1 cellular context compared by ENCODE assay signal in the genomic region with DNA sequence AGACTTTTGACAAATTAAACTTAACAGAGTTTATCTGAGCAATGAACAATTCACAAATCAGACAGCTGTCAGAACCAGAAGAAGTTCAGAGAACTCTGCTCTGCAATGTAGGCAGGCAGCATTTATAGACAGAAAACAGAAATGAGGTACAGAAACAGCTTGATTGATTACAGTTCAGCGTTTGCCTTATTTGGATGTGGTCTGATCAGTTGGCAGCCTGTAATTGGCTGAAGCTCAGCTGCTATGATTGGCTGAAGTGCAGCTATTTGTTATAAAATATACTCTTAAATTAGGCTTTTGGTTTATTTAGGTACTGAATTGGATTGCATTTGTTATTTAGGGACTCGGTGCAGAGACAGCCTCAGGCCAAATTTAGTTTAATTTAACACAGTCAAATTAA.
TF ChIP-seq lines count a peak whose summit lies in the region.

No MANE protein-coding gene starts in this region.

TF ChIP-seq in H1, 55 proteins besides CTCF, POLR2A, EP300 and RAD21:
- TF ChIP-seq, protein P1, sequence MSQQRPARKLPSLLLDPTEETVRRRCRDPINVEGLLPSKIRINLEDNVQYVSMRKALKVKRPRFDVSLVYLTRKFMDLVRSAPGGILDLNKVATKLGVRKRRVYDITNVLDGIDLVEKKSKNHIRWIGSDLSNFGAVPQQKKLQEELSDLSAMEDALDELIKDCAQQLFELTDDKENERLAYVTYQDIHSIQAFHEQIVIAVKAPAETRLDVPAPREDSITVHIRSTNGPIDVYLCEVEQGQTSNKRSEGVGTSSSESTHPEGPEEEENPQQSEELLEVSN (IDR thresholded peaks at IDR 0.05) = no peak
- TF ChIP-seq SAP30 (IDR thresholded peaks at IDR 0.05; ENCODE audit: insufficient read depth, insufficient replicate concordance, low read length) = no peak
- TF ChIP-seq JUND (IDR thresholded peaks at IDR 0.05; ENCODE audit: low read length) = no peak
- TF ChIP-seq BCL11A (IDR thresholded peaks at IDR 0.05; ENCODE audit: low read depth in 2 of 2, low read length in 2 of 2) = no peak
- no peak for TF ChIP-seq MAFK (IDR thresholded peaks at IDR 0.05; ENCODE audit: low read depth, low read length)
- TF ChIP-seq NRF1 (IDR thresholded peaks at IDR 0.05; ENCODE audit: low read depth, low read length) = no peak
- TF ChIP-seq, protein P2, sequence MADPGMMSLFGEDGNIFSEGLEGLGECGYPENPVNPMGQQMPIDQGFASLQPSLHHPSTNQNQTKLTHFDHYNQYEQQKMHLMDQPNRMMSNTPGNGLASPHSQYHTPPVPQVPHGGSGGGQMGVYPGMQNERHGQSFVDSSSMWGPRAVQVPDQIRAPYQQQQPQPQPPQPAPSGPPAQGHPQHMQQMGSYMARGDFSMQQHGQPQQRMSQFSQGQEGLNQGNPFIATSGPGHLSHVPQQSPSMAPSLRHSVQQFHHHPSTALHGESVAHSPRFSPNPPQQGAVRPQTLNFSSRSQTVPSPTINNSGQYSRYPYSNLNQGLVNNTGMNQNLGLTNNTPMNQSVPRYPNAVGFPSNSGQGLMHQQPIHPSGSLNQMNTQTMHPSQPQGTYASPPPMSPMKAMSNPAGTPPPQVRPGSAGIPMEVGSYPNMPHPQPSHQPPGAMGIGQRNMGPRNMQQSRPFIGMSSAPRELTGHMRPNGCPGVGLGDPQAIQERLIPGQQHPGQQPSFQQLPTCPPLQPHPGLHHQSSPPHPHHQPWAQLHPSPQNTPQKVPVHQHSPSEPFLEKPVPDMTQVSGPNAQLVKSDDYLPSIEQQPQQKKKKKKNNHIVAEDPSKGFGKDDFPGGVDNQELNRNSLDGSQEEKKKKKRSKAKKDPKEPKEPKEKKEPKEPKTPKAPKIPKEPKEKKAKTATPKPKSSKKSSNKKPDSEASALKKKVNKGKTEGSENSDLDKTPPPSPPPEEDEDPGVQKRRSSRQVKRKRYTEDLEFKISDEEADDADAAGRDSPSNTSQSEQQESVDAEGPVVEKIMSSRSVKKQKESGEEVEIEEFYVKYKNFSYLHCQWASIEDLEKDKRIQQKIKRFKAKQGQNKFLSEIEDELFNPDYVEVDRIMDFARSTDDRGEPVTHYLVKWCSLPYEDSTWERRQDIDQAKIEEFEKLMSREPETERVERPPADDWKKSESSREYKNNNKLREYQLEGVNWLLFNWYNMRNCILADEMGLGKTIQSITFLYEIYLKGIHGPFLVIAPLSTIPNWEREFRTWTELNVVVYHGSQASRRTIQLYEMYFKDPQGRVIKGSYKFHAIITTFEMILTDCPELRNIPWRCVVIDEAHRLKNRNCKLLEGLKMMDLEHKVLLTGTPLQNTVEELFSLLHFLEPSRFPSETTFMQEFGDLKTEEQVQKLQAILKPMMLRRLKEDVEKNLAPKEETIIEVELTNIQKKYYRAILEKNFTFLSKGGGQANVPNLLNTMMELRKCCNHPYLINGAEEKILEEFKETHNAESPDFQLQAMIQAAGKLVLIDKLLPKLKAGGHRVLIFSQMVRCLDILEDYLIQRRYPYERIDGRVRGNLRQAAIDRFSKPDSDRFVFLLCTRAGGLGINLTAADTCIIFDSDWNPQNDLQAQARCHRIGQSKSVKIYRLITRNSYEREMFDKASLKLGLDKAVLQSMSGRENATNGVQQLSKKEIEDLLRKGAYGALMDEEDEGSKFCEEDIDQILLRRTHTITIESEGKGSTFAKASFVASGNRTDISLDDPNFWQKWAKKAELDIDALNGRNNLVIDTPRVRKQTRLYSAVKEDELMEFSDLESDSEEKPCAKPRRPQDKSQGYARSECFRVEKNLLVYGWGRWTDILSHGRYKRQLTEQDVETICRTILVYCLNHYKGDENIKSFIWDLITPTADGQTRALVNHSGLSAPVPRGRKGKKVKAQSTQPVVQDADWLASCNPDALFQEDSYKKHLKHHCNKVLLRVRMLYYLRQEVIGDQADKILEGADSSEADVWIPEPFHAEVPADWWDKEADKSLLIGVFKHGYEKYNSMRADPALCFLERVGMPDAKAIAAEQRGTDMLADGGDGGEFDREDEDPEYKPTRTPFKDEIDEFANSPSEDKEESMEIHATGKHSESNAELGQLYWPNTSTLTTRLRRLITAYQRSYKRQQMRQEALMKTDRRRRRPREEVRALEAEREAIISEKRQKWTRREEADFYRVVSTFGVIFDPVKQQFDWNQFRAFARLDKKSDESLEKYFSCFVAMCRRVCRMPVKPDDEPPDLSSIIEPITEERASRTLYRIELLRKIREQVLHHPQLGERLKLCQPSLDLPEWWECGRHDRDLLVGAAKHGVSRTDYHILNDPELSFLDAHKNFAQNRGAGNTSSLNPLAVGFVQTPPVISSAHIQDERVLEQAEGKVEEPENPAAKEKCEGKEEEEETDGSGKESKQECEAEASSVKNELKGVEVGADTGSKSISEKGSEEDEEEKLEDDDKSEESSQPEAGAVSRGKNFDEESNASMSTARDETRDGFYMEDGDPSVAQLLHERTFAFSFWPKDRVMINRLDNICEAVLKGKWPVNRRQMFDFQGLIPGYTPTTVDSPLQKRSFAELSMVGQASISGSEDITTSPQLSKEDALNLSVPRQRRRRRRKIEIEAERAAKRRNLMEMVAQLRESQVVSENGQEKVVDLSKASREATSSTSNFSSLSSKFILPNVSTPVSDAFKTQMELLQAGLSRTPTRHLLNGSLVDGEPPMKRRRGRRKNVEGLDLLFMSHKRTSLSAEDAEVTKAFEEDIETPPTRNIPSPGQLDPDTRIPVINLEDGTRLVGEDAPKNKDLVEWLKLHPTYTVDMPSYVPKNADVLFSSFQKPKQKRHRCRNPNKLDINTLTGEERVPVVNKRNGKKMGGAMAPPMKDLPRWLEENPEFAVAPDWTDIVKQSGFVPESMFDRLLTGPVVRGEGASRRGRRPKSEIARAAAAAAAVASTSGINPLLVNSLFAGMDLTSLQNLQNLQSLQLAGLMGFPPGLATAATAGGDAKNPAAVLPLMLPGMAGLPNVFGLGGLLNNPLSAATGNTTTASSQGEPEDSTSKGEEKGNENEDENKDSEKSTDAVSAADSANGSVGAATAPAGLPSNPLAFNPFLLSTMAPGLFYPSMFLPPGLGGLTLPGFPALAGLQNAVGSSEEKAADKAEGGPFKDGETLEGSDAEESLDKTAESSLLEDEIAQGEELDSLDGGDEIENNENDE (IDR thresholded peaks at IDR 0.05; ENCODE audit: insufficient replicate concordance, low read length) = no peak
- peak; percentile 78; the same call in 1 of the 2 replicates for TF ChIP-seq SRF (IDR thresholded peaks at IDR 0.05; ENCODE audit: low read depth, low read length)
- TF ChIP-seq SP4 (IDR thresholded peaks at IDR 0.05; ENCODE audit: low read length) = no peak
